Comparison of ENCODE assay signal across 10 cellular contexts in the genomic region with DNA sequence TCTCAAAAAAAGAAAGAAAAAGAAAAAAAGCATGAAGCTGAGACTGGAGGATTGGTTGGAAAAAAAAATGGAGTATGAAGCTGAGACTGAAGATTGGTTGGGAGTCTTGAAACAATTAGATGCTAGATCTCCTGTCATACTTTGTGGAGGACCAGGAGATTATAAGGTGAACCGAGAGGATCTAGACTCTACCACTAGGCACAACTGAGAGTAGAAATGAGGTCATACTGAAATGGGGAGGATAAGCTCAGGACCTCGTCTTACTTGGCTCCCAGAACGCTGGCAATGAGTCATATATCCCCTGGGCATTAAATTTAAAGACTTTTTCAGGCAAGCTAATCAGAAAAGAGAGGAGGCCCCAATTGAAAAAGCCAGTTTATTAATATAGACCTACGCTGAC. TPM values are rescaled to one million over a fixed set of nuclear protein-coding genes. Genes with fewer than 3 reads are reported as not detected.
DNase-seq lines count a peak whose midpoint lies in the region; ATAC-seq, FAIRE-seq and TF ChIP-seq lines count a peak whose summit lies in the region.
"Had no signal": no experiment of that assay in that cellular context is flagged by ENCODE, and none has a peak within 500 bp of the region (broad histone marks: within the 10 kb centered on the region; RNA-seq: fewer than 3 reads in every experiment).

No MANE protein-coding gene starts in this region.

- H3K9me2 ChIP-seq in Loucy (replicated peaks; ENCODE audit: low read depth, low read length): no peaks in the 10 kb centered on the region

- H3K79me2 ChIP-seq in Loucy (ENCODE audit: insufficient read depth, low read length): peaks cover 52% of the 10 kb centered on the region

- intact Hi-C loops in transverse colon (cut with DNase I; ENCODE audit: low total_unique reads): no loop called here

- peaks cover 5% of the 10 kb centered on the region for H3F3A ChIP-seq in Loucy (ENCODE audit: low read depth)

- TF ChIP-seq POLR2A in transverse colon (IDR thresholded peaks at IDR 0.05): no peak

- H3K9ac ChIP-seq in Loucy (ENCODE audit: low read depth, low read length, poor library complexity, severe bottlenecking): peak overlapping the region; percentile 21

- no peaks in the 10 kb centered on the region for H3K36me3 ChIP-seq in Loucy (ENCODE audit: insufficient read depth, low read length)
- no peaks in the 10 kb centered on the region for H3K36me3 ChIP-seq in transverse colon

- H3K27me3 ChIP-seq in Loucy (ENCODE audit: insufficient read depth, low read length, poor library complexity, severe bottlenecking) (no peaks in the 10 kb centered on the region), transverse colon (no peaks in the 10 kb centered on the region)

- no peaks in the 10 kb centered on the region for H3K9me3 Mint-ChIP-seq in activated naive CD4-positive, alpha-beta T cell treated with anti-CD3 and anti-CD28 coated beads, Interleukin-2, amount 50 U/mL, for 24 hours
- no peaks in the 10 kb centered on the region for H3K9me3 Mint-ChIP-seq in activated naive CD4-positive, alpha-beta T cell treated with anti-CD3 and anti-CD28 coated beads, Interleukin-2, amount 50 U/mL, for 72 hours

- no peak for DNase-seq in activated naive CD4-positive, alpha-beta T cell treated with anti-CD3 and anti-CD28 coated beads, Interleukin-2, amount 50 U/mL, for 72 hours (ENCODE audit: low spot score in 2 of 2)
- DNase-seq in epithelial cell of prostate (ENCODE audit: low read depth, low spot score): peak; percentile 48
- DNase-seq in transverse colon: no peak
- no peak for DNase-seq in D721Med (ENCODE audit: insufficient read length, low spot score)
- DNase-seq in NCI-H1092 treated with DMSO at 0.1 percent for 48 hours (lab: John Stamatoyannopoulos, UW): no peak
- DNase-seq in HT-29 (ENCODE audit: low spot score): no peak
- DNase-seq: kidney had no signal

- H3K4me2 ChIP-seq in Loucy (ENCODE audit: low read depth, low read length, poor library complexity, severe bottlenecking): peak overlapping the region; percentile 21

- peaks cover 64% of the 10 kb centered on the region for H3K4me1 Mint-ChIP-seq in activated naive CD4-positive, alpha-beta T cell treated with anti-CD3 and anti-CD28 coated beads, Interleukin-2, amount 50 U/mL, for 24 hours

- WGBS in transverse colon (ENCODE audit: low coverage in 1 of 2), 2 donors: 72 to 92% methylated on average over 2 to 4 of the region's 4 CpGs

- no peaks in the 10 kb centered on the region for H3K27me3 Mint-ChIP-seq in activated naive CD4-positive, alpha-beta T cell treated with anti-CD3 and anti-CD28 coated beads, Interleukin-2, amount 50 U/mL, for 24 hours

- H3K9me3 ChIP-seq in Loucy (ENCODE audit: insufficient read depth, low read depth, low read length): no peaks in the 10 kb centered on the region
- no peaks in the 10 kb centered on the region for H3K9me3 ChIP-seq in transverse colon

- H3K4me1 ChIP-seq in Loucy (ENCODE audit: insufficient read depth, low read length, poor library complexity, severe bottlenecking) (peaks cover 54% of the 10 kb centered on the region), transverse colon (peaks cover 13 to 70% (median 31%) of the 10 kb centered on the region in 4 donors)

- peak overlapping the region; percentile 59 for H3K27ac Mint-ChIP-seq in activated naive CD4-positive, alpha-beta T cell treated with anti-CD3 and anti-CD28 coated beads, Interleukin-2, amount 50 U/mL, for 24 hours
- no peak overlapping the region for H3K27ac Mint-ChIP-seq in activated naive CD4-positive, alpha-beta T cell treated with anti-CD3 and anti-CD28 coated beads, Interleukin-2, amount 50 U/mL, for 72 hours

- TF ChIP-seq CTCF in Loucy (conservative IDR thresholded peaks at IDR 0.05; ENCODE audit: low read length) (no peak), transverse colon (IDR thresholded peaks at IDR 0.05) (no peak), D721Med (IDR thresholded peaks at IDR 0.05; ENCODE audit: insufficient read depth, missing control alignments) (no peak)

- H3K4me3 ChIP-seq in Loucy (ENCODE audit: low read length, poor library complexity, severe bottlenecking) (peak overlapping the region; percentile 19), transverse colon (no peak overlapping the region)

- no peak for TF ChIP-seq EP300 in transverse colon (IDR thresholded peaks at IDR 0.05; ENCODE audit: low read depth)

- peaks cover 13% of the 10 kb centered on the region for H4K20me1 ChIP-seq in Loucy (ENCODE audit: insufficient read depth, low read length, poor library complexity, severe bottlenecking)

- H2AFZ ChIP-seq in Loucy (ENCODE audit: low read length): no peak overlapping the region

- H3K27ac ChIP-seq in epithelial cell of prostate (no peak overlapping the region), transverse colon (peak overlapping the region in 3 of 4 donors; percentile 52 to 85 (median 85))
- H3K27ac ChIP-seq: C4-2B had no signal

- no peak overlapping the region for H3K4me3 Mint-ChIP-seq in activated naive CD4-positive, alpha-beta T cell treated with anti-CD3 and anti-CD28 coated beads, Interleukin-2, amount 50 U/mL, for 24 hours

- no peak for ATAC-seq in activated naive CD4-positive, alpha-beta T cell treated with anti-CD3 and anti-CD28 coated beads, Interleukin-2, amount 50 U/mL, for 72 hours

- H3K36me3 Mint-ChIP-seq in activated naive CD4-positive, alpha-beta T cell treated with anti-CD3 and anti-CD28 coated beads, Interleukin-2, amount 50 U/mL, for 24 hours: peaks cover 5% of the 10 kb centered on the region
- peaks cover 17 to 28% of the 10 kb centered on the region in 2 donors for H3K36me3 Mint-ChIP-seq in activated naive CD4-positive, alpha-beta T cell treated with anti-CD3 and anti-CD28 coated beads, Interleukin-2, amount 50 U/mL, for 72 hours

- no peak for FAIRE-seq in D721Med (lab: Jason Lieb, UNC)
- FAIRE-seq: kidney had no signal

- in situ Hi-C loops in transverse colon (cut with MboI; ENCODE audit: low pct_ligation_motif_present in 1 of 4, low pct_unique_long_range_greater_than_20kb in 1 of 4, low sequenced_read_pairs in 3 of 4): loop anchor here in 2 of 4 donors (25.0 kb wide), 1 partner anchor 96 kb away; a partner anchor contains a TSS

RNA-seq across cellular contexts. Expression of a gene that starts 3.3 kb away (rescaled TPM):
- 10 to 100 TPM; 74.6 to 88.0 TPM for total RNA-seq in activated naive CD4-positive, alpha-beta T cell treated with anti-CD3 and anti-CD28 coated beads, Interleukin-2, amount 50 U/mL, for 72 hours
- 10 to 100 TPM; 15.1 to 30.5 (median 20.8) TPM for total RNA-seq in transverse colon
- total RNA-seq in HT-29 (2014; rRNA removed; shearing (Covaris generic)): 8.8 and 11.0 TPM in 2 replicates
